32 cellular contexts compared by ENCODE assay signal in genomic region chr20:5825136-5825719, GRCh38.
DNase-seq lines count a peak whose midpoint lies in the region; ATAC-seq, FAIRE-seq and TF ChIP-seq lines count a peak whose summit lies in the region.
"Had no signal": no experiment of that assay in that cellular context is flagged by ENCODE, and none has a peak within 500 bp of the region (broad histone marks: within the 10 kb centered on the region; RNA-seq: fewer than 3 reads in every experiment).

No MANE protein-coding gene starts in this region.

- H3K9me3 Mint-ChIP-seq in activated CD4-positive, alpha-beta memory T cell treated with anti-CD3 and anti-CD28 coated beads, Interleukin-2, amount 10 ng/mL, durations not matched to agents 7 days and 5 days = no peaks in the 10 kb centered on the region
- H3K9me3 Mint-ChIP-seq: activated T-helper 2 cell treated with anti-CD3 and anti-CD28 coated beads, Interferon-gamma antibody, Interleukin-2, Interleukin-4, amounts not matched to agents 10 μg/mL and 5 μg/mL and 100 μg/mL, durations not matched to agents 14 hours and 24 hours and 36 hours; CD4-positive, CD25-positive, alpha-beta regulatory T cell; naive thymus-derived CD8-positive, alpha-beta T cell had no signal

- in situ Hi-C loops in astrocyte of the spinal cord (cut with HindIII; ENCODE audit: low sequenced_read_pairs) = no loop called here

- ATAC-seq in SK-N-SH treated with all-trans-retinoic acid at 6 μM for 48 hours = no peak
- no peak for ATAC-seq in HG02678 (IDR thresholded peaks at IDR 0.05; ENCODE audit: unreplicated experiment)
- ATAC-seq: K562; lower lobe of right lung; naive thymus-derived CD8-positive, alpha-beta T cell had no signal

- no peaks in the 10 kb centered on the region for H3K27me3 ChIP-seq in SK-N-SH (ENCODE audit: insufficient read depth)

- no peak overlapping the region for H3K4me2 ChIP-seq in SK-N-SH
- H3K4me2 ChIP-seq: PC-9 had no signal

- no peaks in the 10 kb centered on the region for H4K20me1 ChIP-seq in SK-N-SH (ENCODE audit: insufficient read depth)

- H3K27ac Mint-ChIP-seq in activated CD4-positive, alpha-beta memory T cell treated with anti-CD3 and anti-CD28 coated beads, Interleukin-2, amount 10 ng/mL, durations not matched to agents 7 days and 5 days = no peak overlapping the region
- H3K27ac Mint-ChIP-seq: activated T-helper 2 cell treated with anti-CD3 and anti-CD28 coated beads, Interferon-gamma antibody, Interleukin-2, Interleukin-4, amounts not matched to agents 10 μg/mL and 5 μg/mL and 100 μg/mL, durations not matched to agents 14 hours and 24 hours and 36 hours had no signal

- peaks cover 0 to 17% of the 10 kb centered on the region in 2 experiments; a peak in 2 of 4 replicates for H3K4me1 ChIP-seq in SK-N-SH (ENCODE audit: control insufficient read depth in 1 of 2, insufficient read depth in 2 of 2, low read depth in 1 of 2, low read length in 1 of 2)
- H3K4me1 ChIP-seq: lower lobe of right lung had no signal

- H3K9me2 ChIP-seq in SK-N-SH = no peaks in the 10 kb centered on the region

- H3K4me3 ChIP-seq in SK-N-SH (ENCODE audit: low read depth in 2 of 2, low read length in 1 of 2) (no peak overlapping the region), astrocyte of the spinal cord (ENCODE audit: low read depth, low read length) (no peak overlapping the region)
- H3K4me3 ChIP-seq: GM23248, K562, lower lobe of right lung, PC-9, skin epidermis had no signal

- TF ChIP-seq CTCF in SK-N-SH (IDR thresholded peaks at IDR 0.05) (no peak), astrocyte of the spinal cord (IDR thresholded peaks at IDR 0.05; ENCODE audit: low read depth, low read length) (peak; percentile 10)

- no peaks in the 10 kb centered on the region for H3F3A ChIP-seq in SK-N-SH (replicated peaks; ENCODE audit: insufficient read depth)

- no peak for DNase-seq in SK-N-SH
- peak; percentile 89 for DNase-seq in NCI-H146 treated with DMSO at 0.1 percent for 48 hours (lab: John Stamatoyannopoulos, UW; ENCODE audit: unreplicated experiment)
- no peak for DNase-seq in astrocyte of the spinal cord (ENCODE audit: low read depth, low spot score)
- DNase-seq in activated CD4-positive, alpha-beta memory T cell treated with anti-CD3 and anti-CD28 coated beads, Interleukin-2, amount 10 ng/mL, durations not matched to agents 7 days and 5 days = no peak
- no peak for DNase-seq in HPDE6-E6E7 (ENCODE audit: extremely low spot score)
- DNase-seq: 8988T; activated CD4-positive, alpha-beta T cell treated with anti-CD3 and anti-CD28 coated beads for 4 hours; activated naive CD4-positive, alpha-beta T cell treated with anti-CD3 and anti-CD28 coated beads, Interleukin-2, amount 50 U/mL, for 16 hours; amygdala; CD4-positive, CD25-positive, alpha-beta regulatory T cell; cortex of kidney; DND-41; effector memory CD4-positive, alpha-beta T cell; GM23248; kidney; lower lobe of right lung; naive thymus-derived CD8-positive, alpha-beta T cell; NCI-H1105; NCI-H1930; NCI-H526; occipital lobe; PC-9; stimulated activated naive CD4-positive, alpha-beta T cell treated with Interleukin-2 at 50 U/mL for 16 hours; T-helper 2 cell had no signal

- H3K4me1 Mint-ChIP-seq in activated CD4-positive, alpha-beta memory T cell treated with anti-CD3 and anti-CD28 coated beads, Interleukin-2, amount 10 ng/mL, durations not matched to agents 7 days and 5 days = peaks cover 11% of the 10 kb centered on the region

- FAIRE-seq in islet of Langerhans (lab: Jason Lieb, UNC) = peak; percentile 21
- FAIRE-seq: bronchial epithelial cell, D721Med, K562, kidney had no signal

- TF ChIP-seq RAD21 in SK-N-SH (IDR thresholded peaks at IDR 0.05; ENCODE audit: low read length) = peak; percentile 33

- no peaks in the 10 kb centered on the region for H3K79me2 ChIP-seq in SK-N-SH (ENCODE audit: insufficient read depth)

- H3K36me3 ChIP-seq in SK-N-SH (replicated peaks in 1 of 2; ENCODE audit: control insufficient read depth in 1 of 2, insufficient read depth in 2 of 2, low read length in 1 of 2) = no peaks in the 10 kb centered on the region
- H3K36me3 ChIP-seq: lower lobe of right lung had no signal

- H3K36me3 Mint-ChIP-seq in activated CD4-positive, alpha-beta memory T cell treated with anti-CD3 and anti-CD28 coated beads, Interleukin-2, amount 10 ng/mL, durations not matched to agents 7 days and 5 days (ENCODE audit: low read depth) = no peaks in the 10 kb centered on the region

- POLR2A ChIA-PET in SK-N-SH (lab: Yijun Ruan, JAX) = no interaction called here
- POLR2A ChIA-PET in activated CD4-positive, alpha-beta memory T cell treated with anti-CD3 and anti-CD28 coated beads, Interleukin-2, amount 10 ng/mL, durations not matched to agents 7 days and 5 days (lab: Charles Lee) = interaction anchor here (1.2 kb wide), 1 partner anchor 18 kb away, joined by 4 read pairs; no protein-coding TSS in a partner anchor

- TF ChIP-seq EP300 in SK-N-SH (IDR thresholded peaks at IDR 0.05; ENCODE audit: borderline replicate concordance in 1 of 2, low read depth in 1 of 2, low read length in 1 of 2) = no peak

- H3K9me3 ChIP-seq in SK-N-SH = no peaks in the 10 kb centered on the region
- H3K9me3 ChIP-seq: lower lobe of right lung had no signal

- H3K9ac ChIP-seq in SK-N-SH = no peak overlapping the region
- H3K9ac ChIP-seq: GM23248 had no signal

- 74% methylated on average over 8 of the region's 9 CpGs for WGBS in SK-N-SH (ENCODE audit: low lambda C conversion rate)

- H2AFZ ChIP-seq in SK-N-SH (ENCODE audit: low read depth) = no peak overlapping the region
- H2AFZ ChIP-seq: GM23248, PC-9 had no signal

- no peaks in the 10 kb centered on the region for H3K27me3 Mint-ChIP-seq in activated CD4-positive, alpha-beta memory T cell treated with anti-CD3 and anti-CD28 coated beads, Interleukin-2, amount 10 ng/mL, durations not matched to agents 7 days and 5 days
- H3K27me3 Mint-ChIP-seq: CD4-positive, CD25-positive, alpha-beta regulatory T cell; naive thymus-derived CD8-positive, alpha-beta T cell had no signal

- H3K4me3 Mint-ChIP-seq in activated CD4-positive, alpha-beta memory T cell treated with anti-CD3 and anti-CD28 coated beads, Interleukin-2, amount 10 ng/mL, durations not matched to agents 7 days and 5 days = no peak overlapping the region
- H3K4me3 Mint-ChIP-seq: CD4-positive, CD25-positive, alpha-beta regulatory T cell; naive thymus-derived CD8-positive, alpha-beta T cell had no signal

- CTCF ChIA-PET in SK-N-SH (lab: Yijun Ruan, JAX) = interaction anchor here (1.1 to 2.5 kb wide), 6 partner anchors 10 to 113 kb away, joined by 3 to 9 read pairs (median 3); no protein-coding TSS in a partner anchor
- CTCF ChIA-PET in activated CD4-positive, alpha-beta memory T cell treated with anti-CD3 and anti-CD28 coated beads, Interleukin-2, amount 10 ng/mL, durations not matched to agents 7 days and 5 days (lab: Charles Lee) = no interaction called here

- H3K27ac ChIP-seq in SK-N-SH (ENCODE audit: low read depth in 2 of 2, low read length in 1 of 2) = no peak overlapping the region
- H3K27ac ChIP-seq: GM23248, lower lobe of right lung, PC-9, skin epidermis had no signal

TF ChIP-seq in SK-N-SH, 30 proteins besides CTCF, POLR2A, EP300 and RAD21 (continues in another document):
- no peak for TF ChIP-seq FOXM1 (IDR thresholded peaks at IDR 0.05; ENCODE audit: low read depth)
- TF ChIP-seq NRF1 (IDR thresholded peaks at IDR 0.05; ENCODE audit: low read depth, low read length) = no peak
- TF ChIP-seq SIN3A (IDR thresholded peaks at IDR 0.05; ENCODE audit: borderline replicate concordance, low read depth, low read length) = no peak
- TF ChIP-seq USF2 (IDR thresholded peaks at IDR 0.05; ENCODE audit: borderline replicate concordance, low read depth, low read length) = no peak
- no peak for TF ChIP-seq RCOR1 (IDR thresholded peaks at IDR 0.05; ENCODE audit: low read length)
- no peak for TF ChIP-seq ELF1 (IDR thresholded peaks at IDR 0.05)
- TF ChIP-seq SMC3 (IDR thresholded peaks at IDR 0.05; ENCODE audit: low read depth, low read length) = no peak
- no peak for TF ChIP-seq RFX5 (IDR thresholded peaks at IDR 0.05; ENCODE audit: low read length)

TF ChIP-seq in SK-N-SH treated with all-trans-retinoic acid at 6 μM for 48 hours, 23 proteins besides CTCF, POLR2A, EP300 and RAD21:
- TF ChIP-seq SNAI2 (CRISPR knock-in tag; IDR thresholded peaks at IDR 0.05) (no peak), CSRNP3 (CRISPR knock-in tag; IDR thresholded peaks at IDR 0.05) (no peak), OSR1 (CRISPR knock-in tag; IDR thresholded peaks at IDR 0.05) (no peak), GLIS3 (CRISPR knock-in tag; IDR thresholded peaks at IDR 0.05) (no peak)
